ENCODE assay signal across 8 cellular contexts in genomic region chr6:14276667-14277404, GRCh38.
DNase-seq lines count a peak whose midpoint lies in the region; ATAC-seq and TF ChIP-seq lines count a peak whose summit lies in the region.

No MANE protein-coding gene starts in this region.

- H3K4me1 Mint-ChIP-seq in T-helper 1 cell treated with Interleukin-12 subunit alpha and Interleukin-12 subunit beta and Interleukin-4 antibody, amounts not matched to agents 30 μg/mL and 1 μg/mL, for 36 hours (ENCODE audit: low read depth) = peaks cover 40% of the 10 kb centered on the region
- H3K4me1 Mint-ChIP-seq in endothelial cell (ENCODE audit: unreplicated experiment) = no peaks in the 10 kb centered on the region

- no peaks in the 10 kb centered on the region for H3K27me3 Mint-ChIP-seq in T-helper 1 cell treated with Interleukin-12 subunit alpha and Interleukin-12 subunit beta and Interleukin-4 antibody, amounts not matched to agents 30 μg/mL and 1 μg/mL, for 36 hours (ENCODE audit: low read depth)
- H3K27me3 Mint-ChIP-seq in endothelial cell (ENCODE audit: unreplicated experiment) = peaks cover 2% of the 10 kb centered on the region

- ATAC-seq in GM18873 (IDR thresholded peaks at IDR 0.05; ENCODE audit: low FRiP score, unreplicated experiment) (peak; percentile 69), HG03097 (IDR thresholded peaks at IDR 0.05; ENCODE audit: low FRiP score, unreplicated experiment) (peak; percentile 66)

- H3K36me3 Mint-ChIP-seq in T-helper 1 cell treated with Interleukin-12 subunit alpha and Interleukin-12 subunit beta and Interleukin-4 antibody, amounts not matched to agents 30 μg/mL and 1 μg/mL, for 36 hours (ENCODE audit: low read depth) = peaks cover 9% of the 10 kb centered on the region
- H3K36me3 Mint-ChIP-seq in endothelial cell (ENCODE audit: low read depth, unreplicated experiment) = no peaks in the 10 kb centered on the region

- H3K4me3 Mint-ChIP-seq in T-helper 1 cell treated with Interleukin-12 subunit alpha and Interleukin-12 subunit beta and Interleukin-4 antibody, amounts not matched to agents 30 μg/mL and 1 μg/mL, for 36 hours = peak overlapping the region; percentile 59
- H3K4me3 Mint-ChIP-seq in endothelial cell (ENCODE audit: unreplicated experiment) = no peak overlapping the region

- no peak for TF ChIP-seq CTCF in endothelial cell (IDR thresholded peaks at IDR 0.05; ENCODE audit: unreplicated experiment)

- H3K9me3 Mint-ChIP-seq in T-helper 1 cell treated with Interleukin-12 subunit alpha and Interleukin-12 subunit beta and Interleukin-4 antibody, amounts not matched to agents 30 μg/mL and 1 μg/mL, for 36 hours = peaks cover 14% of the 10 kb centered on the region
- no peaks in the 10 kb centered on the region for H3K9me3 Mint-ChIP-seq in endothelial cell (ENCODE audit: unreplicated experiment)

- H3K27ac Mint-ChIP-seq in T-helper 1 cell treated with Interleukin-12 subunit alpha and Interleukin-12 subunit beta and Interleukin-4 antibody, amounts not matched to agents 30 μg/mL and 1 μg/mL, for 36 hours = peak overlapping the region; percentile 92
- no peak overlapping the region for H3K27ac Mint-ChIP-seq in endothelial cell (ENCODE audit: unreplicated experiment)

- DNase-seq in AML-193 (lab: John Stamatoyannopoulos, UW) = peak; percentile 72 to 84
- DNase-seq in medulla oblongata (ENCODE audit: extremely low spot score) = peak; percentile 78
- DNase-seq in SHP77 treated with DMSO at 0.1 percent for 48 hours (lab: John Stamatoyannopoulos, UW) = no peak
- DNase-seq in NCI-H524 treated with DMSO at 0.1 percent for 48 hours (lab: John Stamatoyannopoulos, UW) = no peak
- DNase-seq in endothelial cell (ENCODE audit: low spot score) = no peak

Comparison
In these comparisons a context has a peak if more than half of its experiments do, and no peak if none do; other contexts are left out.
1. DNase-seq: peak in AML-193 (2 of 2) and medulla oblongata (single experiment); none in SHP77 treated with DMSO at 0.1 percent for 48 hours (single experiment), NCI-H524 treated with DMSO at 0.1 percent for 48 hours (single experiment) and endothelial cell (single experiment).